In genomic region chr4:120724656-120725055, GRCh38 we compare ENCODE assay signal across 13 cellular contexts.
"Had no signal": no experiment of that assay in that cellular context is flagged by ENCODE, and none has a peak within 500 bp of the region (broad histone marks: within the 10 kb centered on the region; RNA-seq: fewer than 3 reads in every experiment).

No MANE protein-coding gene starts in this region.

- ATAC-seq: activated naive CD8-positive, alpha-beta T cell treated with anti-CD3 and anti-CD28 coated beads, Interleukin-2, amount 50 U/mL, for 24 hours; natural killer cell; right lobe of liver; stimulated activated effector memory CD8-positive, alpha-beta T cell treated with anti-CD3 and anti-CD28 coated beads, Interleukin-12 subunit alpha, Interleukin-12 subunit beta, amount 100 ng/mL, for 72 hours had no signal

- H3K4me1 ChIP-seq: ascending aorta, esophagus squamous epithelium, psoas muscle, right lobe of liver, tibial nerve had no signal

- H3K9me3 ChIP-seq: ascending aorta, esophagus squamous epithelium, psoas muscle, right lobe of liver, tibial nerve had no signal

- H3K36me3 Mint-ChIP-seq: natural killer cell; stimulated activated effector memory CD8-positive, alpha-beta T cell treated with anti-CD3 and anti-CD28 coated beads, Interleukin-12 subunit alpha, Interleukin-12 subunit beta, amount 100 ng/mL, for 72 hours had no signal

- DNase-seq: activated CD4-positive, alpha-beta memory T cell treated with anti-CD3 and anti-CD28 coated beads, Interleukin-2, amount 10 ng/mL, durations not matched to agents 7 days and 5 days; activated naive CD8-positive, alpha-beta T cell treated with anti-CD3 and anti-CD28 coated beads, Interleukin-2, amount 50 U/mL, for 24 hours; activated T-cell treated with anti-CD3 and anti-CD28 coated beads, Interleukin-2, amount 50 U/mL, for 48 hours; esophagus squamous epithelium; foreskin fibroblast; head of caudate nucleus; mammary epithelial cell; natural killer cell; psoas muscle; right lobe of liver had no signal

- H3K27ac ChIP-seq: ascending aorta, esophagus squamous epithelium, psoas muscle, right lobe of liver, tibial nerve had no signal

- H3K4me3 ChIP-seq: ascending aorta, esophagus squamous epithelium, psoas muscle, right lobe of liver, tibial nerve had no signal

- H3K9me3 Mint-ChIP-seq: activated CD4-positive, alpha-beta memory T cell treated with anti-CD3 and anti-CD28 coated beads, Interleukin-2, amount 10 ng/mL, durations not matched to agents 7 days and 5 days; activated naive CD8-positive, alpha-beta T cell treated with anti-CD3 and anti-CD28 coated beads, Interleukin-2, amount 50 U/mL, for 24 hours; natural killer cell; stimulated activated effector memory CD8-positive, alpha-beta T cell treated with anti-CD3 and anti-CD28 coated beads, Interleukin-12 subunit alpha, Interleukin-12 subunit beta, amount 100 ng/mL, for 72 hours had no signal

- H3K27me3 Mint-ChIP-seq: activated CD4-positive, alpha-beta memory T cell treated with anti-CD3 and anti-CD28 coated beads, Interleukin-2, amount 10 ng/mL, durations not matched to agents 7 days and 5 days; activated naive CD8-positive, alpha-beta T cell treated with anti-CD3 and anti-CD28 coated beads, Interleukin-2, amount 50 U/mL, for 24 hours had no signal

- H3K4me1 Mint-ChIP-seq: activated CD4-positive, alpha-beta memory T cell treated with anti-CD3 and anti-CD28 coated beads, Interleukin-2, amount 10 ng/mL, durations not matched to agents 7 days and 5 days; activated naive CD8-positive, alpha-beta T cell treated with anti-CD3 and anti-CD28 coated beads, Interleukin-2, amount 50 U/mL, for 24 hours; natural killer cell; stimulated activated effector memory CD8-positive, alpha-beta T cell treated with anti-CD3 and anti-CD28 coated beads, Interleukin-12 subunit alpha, Interleukin-12 subunit beta, amount 100 ng/mL, for 72 hours had no signal

- H3K27me3 ChIP-seq: ascending aorta, esophagus squamous epithelium, right lobe of liver, tibial nerve had no signal

- H3K36me3 ChIP-seq: ascending aorta, esophagus squamous epithelium, right lobe of liver, tibial nerve had no signal

- H3K4me3 Mint-ChIP-seq: activated CD4-positive, alpha-beta memory T cell treated with anti-CD3 and anti-CD28 coated beads, Interleukin-2, amount 10 ng/mL, durations not matched to agents 7 days and 5 days; activated naive CD8-positive, alpha-beta T cell treated with anti-CD3 and anti-CD28 coated beads, Interleukin-2, amount 50 U/mL, for 24 hours; natural killer cell; stimulated activated effector memory CD8-positive, alpha-beta T cell treated with anti-CD3 and anti-CD28 coated beads, Interleukin-12 subunit alpha, Interleukin-12 subunit beta, amount 100 ng/mL, for 72 hours had no signal

- H3K27ac Mint-ChIP-seq: activated CD4-positive, alpha-beta memory T cell treated with anti-CD3 and anti-CD28 coated beads, Interleukin-2, amount 10 ng/mL, durations not matched to agents 7 days and 5 days; activated naive CD8-positive, alpha-beta T cell treated with anti-CD3 and anti-CD28 coated beads, Interleukin-2, amount 50 U/mL, for 24 hours; natural killer cell; stimulated activated effector memory CD8-positive, alpha-beta T cell treated with anti-CD3 and anti-CD28 coated beads, Interleukin-12 subunit alpha, Interleukin-12 subunit beta, amount 100 ng/mL, for 72 hours had no signal
